In the genomic region with DNA sequence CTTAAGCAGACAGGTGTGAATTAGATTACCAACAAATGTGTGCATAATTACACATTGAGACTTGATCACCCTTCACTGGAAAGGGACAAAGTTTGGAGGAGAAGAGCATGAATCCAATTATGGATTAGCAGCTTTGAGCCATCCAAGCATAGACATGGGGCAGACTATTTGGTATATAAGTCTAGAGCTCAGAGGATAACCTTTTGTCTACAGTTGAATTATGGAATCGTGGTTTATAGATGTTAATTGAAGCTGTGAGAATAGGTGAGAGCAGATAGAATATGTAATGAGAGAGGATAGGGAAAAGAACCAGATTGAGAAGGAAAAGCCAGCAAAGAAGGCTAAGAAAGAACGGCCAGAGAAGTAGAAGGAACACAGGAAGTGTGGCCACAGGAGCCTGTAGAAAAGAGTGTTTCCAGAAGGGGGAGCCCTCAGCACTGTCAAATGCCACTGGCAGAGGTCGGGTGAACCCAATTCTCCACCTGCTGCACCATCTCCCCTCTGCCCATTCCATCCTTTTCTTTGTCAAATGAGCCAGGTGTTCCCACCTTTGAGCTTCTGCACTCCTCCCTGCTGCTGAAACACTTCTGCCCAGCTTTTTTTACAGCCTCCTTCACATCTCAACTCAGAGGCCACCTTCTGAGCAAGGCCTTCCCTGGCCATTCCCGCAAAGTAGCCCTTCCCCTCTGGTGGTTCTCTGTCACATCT, we compare ENCODE assay signal across 9 cellular contexts. TPM values are rescaled to one million over a fixed set of nuclear protein-coding genes. Genes with fewer than 3 reads are reported as not detected.
DNase-seq lines count a peak whose midpoint lies in the region; ATAC-seq and TF ChIP-seq lines count a peak whose summit lies in the region.
"Had no signal": no experiment of that assay in that cellular context is flagged by ENCODE, and none has a peak within 500 bp of the region (broad histone marks: within the 10 kb centered on the region; RNA-seq: fewer than 3 reads in every experiment).

No MANE protein-coding gene starts in this region.

- peak; percentile 95 for ATAC-seq in activated CD4-positive, alpha-beta T cell treated with anti-CD3 and anti-CD28 coated beads for 36 hours
- ATAC-seq in stimulated activated effector memory CD8-positive, alpha-beta T cell treated with anti-CD3 and anti-CD28 coated beads, Interleukin-12 subunit alpha, Interleukin-12 subunit beta, amount 100 ng/mL, for 72 hours, result peak; percentile 93
- ATAC-seq in HG03460 (IDR thresholded peaks at IDR 0.05; ENCODE audit: unreplicated experiment), result no peak

- H3K9me3 ChIP-seq in HEK293 (ENCODE audit: control insufficient read depth, insufficient read depth, low read depth, low read length), result no peaks in the 10 kb centered on the region

- CTCF ChIA-PET in HEK293 (lab: Yijun Ruan, JAX), result interaction anchor here (0.6 to 3.9 kb wide), 48 partner anchors 9 to 1611 kb away, joined by 3 to 22 read pairs (median 4); partner anchors contain the start of genes ACOT8, SNX21, ZSWIM1 and ZSWIM3
- CTCF ChIA-PET in activated CD4-positive, alpha-beta T cell treated with anti-CD3 and anti-CD28 coated beads for 36 hours (lab: Charles Lee), result interaction anchor here (0.6 to 2.0 kb wide), 28 partner anchors 10 to 455 kb away, joined by 3 to 13 read pairs (median 4); partner anchors contain the start of genes CD40, SNX21, UBE2C and ZNF335

- TF ChIP-seq CTCF in C4-2B (conservative IDR thresholded peaks at IDR 0.05) (peak; percentile 83), HEK293 (tag by site-specific recombination; IDR thresholded peaks at IDR 0.05) (peak; percentile 82)

- intact Hi-C loops in activated CD4-positive, alpha-beta T cell treated with anti-CD3 and anti-CD28 coated beads for 36 hours (cut with DNase I, micrococcal nuclease), result loop anchor here (1.0 to 10.0 kb wide), 4 partner anchors 136 to 834 kb away; partner anchors contain the start of genes PCIF1 (in 1 of the 2), STK4 (in 1 of the 2) and TOMM34 (in 1 of the 2)

- no peak overlapping the region for H3K4me3 Mint-ChIP-seq in activated CD4-positive, alpha-beta T cell treated with anti-CD3 and anti-CD28 coated beads for 36 hours
- no peak overlapping the region for H3K4me3 Mint-ChIP-seq in stimulated activated effector memory CD8-positive, alpha-beta T cell treated with anti-CD3 and anti-CD28 coated beads, Interleukin-12 subunit alpha, Interleukin-12 subunit beta, amount 100 ng/mL, for 72 hours

- H3K4me3 ChIP-seq in HEK293 (ENCODE audit: low read depth, low read length), result no peak overlapping the region

- POLR2A ChIA-PET in HEK293 (lab: Yijun Ruan, JAX), result interaction anchor here (0.6 to 2.4 kb wide), 4 partner anchors 18 to 159 kb away, joined by 3 to 9 read pairs (median 6); partner anchors contain the start of genes PCIF1 and ZSWIM1
- POLR2A ChIA-PET in activated CD4-positive, alpha-beta T cell treated with anti-CD3 and anti-CD28 coated beads for 36 hours (lab: Charles Lee), result interaction anchor here (0.6 to 1.0 kb wide), 4 partner anchors 14 to 183 kb away, joined by 3 to 4 read pairs (median 3); partner anchors contain the start of genes PCIF1 and UBE2C

- H3K4me1 Mint-ChIP-seq in activated CD4-positive, alpha-beta T cell treated with anti-CD3 and anti-CD28 coated beads for 36 hours, result peaks cover 7% of the 10 kb centered on the region
- peaks cover 10% of the 10 kb centered on the region for H3K4me1 Mint-ChIP-seq in stimulated activated effector memory CD8-positive, alpha-beta T cell treated with anti-CD3 and anti-CD28 coated beads, Interleukin-12 subunit alpha, Interleukin-12 subunit beta, amount 100 ng/mL, for 72 hours

- DNase-seq in NCI-H524 treated with DMSO at 0.1 percent for 48 hours (lab: John Stamatoyannopoulos, UW) (peak; percentile 2), dedifferentiated amniotic fluid mesenchymal stem cell (ENCODE audit: extremely low spot score) (peak; percentile 55), lung microvascular endothelial cell (ENCODE audit: low read depth in 2 of 2) (peak; percentile 55 to 66)
- DNase-seq in activated CD4-positive, alpha-beta T cell treated with anti-CD3 and anti-CD28 coated beads for 36 hours, result peak; percentile 79
- DNase-seq in stimulated activated effector memory CD8-positive, alpha-beta T cell treated with anti-CD3 and anti-CD28 coated beads, Interleukin-12 subunit alpha, Interleukin-12 subunit beta, amount 100 ng/mL, for 72 hours (ENCODE audit: low spot score in 2 of 2), result peak; percentile 57 to 81

- no peaks in the 10 kb centered on the region for H3K9me3 Mint-ChIP-seq in activated CD4-positive, alpha-beta T cell treated with anti-CD3 and anti-CD28 coated beads for 36 hours (ENCODE audit: low read depth)
- H3K9me3 Mint-ChIP-seq in stimulated activated effector memory CD8-positive, alpha-beta T cell treated with anti-CD3 and anti-CD28 coated beads, Interleukin-12 subunit alpha, Interleukin-12 subunit beta, amount 100 ng/mL, for 72 hours, result no peaks in the 10 kb centered on the region

- peaks cover 22 to 67% of the 10 kb centered on the region in 2 experiments for H3K36me3 ChIP-seq in HEK293 (ENCODE audit: control insufficient read depth in 2 of 2, insufficient read depth in 1 of 2, low read length in 2 of 2)

- H3K4me1 ChIP-seq in HEK293 (ENCODE audit: control insufficient read depth, insufficient read depth, low read length), result no peaks in the 10 kb centered on the region

- H3K27me3 Mint-ChIP-seq in activated CD4-positive, alpha-beta T cell treated with anti-CD3 and anti-CD28 coated beads for 36 hours, result no peaks in the 10 kb centered on the region

- H3K27ac ChIP-seq in C4-2B (no peak overlapping the region), HEK293 (ENCODE audit: extremely low read depth, low read depth, low read length) (no peak overlapping the region)

- peaks cover 33% of the 10 kb centered on the region for H3K36me3 Mint-ChIP-seq in activated CD4-positive, alpha-beta T cell treated with anti-CD3 and anti-CD28 coated beads for 36 hours (ENCODE audit: low read depth)
- peaks cover 83% of the 10 kb centered on the region for H3K36me3 Mint-ChIP-seq in stimulated activated effector memory CD8-positive, alpha-beta T cell treated with anti-CD3 and anti-CD28 coated beads, Interleukin-12 subunit alpha, Interleukin-12 subunit beta, amount 100 ng/mL, for 72 hours

- peak overlapping the region; percentile 45 for H3K27ac Mint-ChIP-seq in activated CD4-positive, alpha-beta T cell treated with anti-CD3 and anti-CD28 coated beads for 36 hours
- peak overlapping the region; percentile 3 for H3K27ac Mint-ChIP-seq in stimulated activated effector memory CD8-positive, alpha-beta T cell treated with anti-CD3 and anti-CD28 coated beads, Interleukin-12 subunit alpha, Interleukin-12 subunit beta, amount 100 ng/mL, for 72 hours

TF ChIP-seq in HEK293, 187 proteins besides CTCF, POLR2A, EP300 and RAD21 (continues in another document):
- TF ChIP-seq SCRT1 (tag by site-specific recombination; IDR thresholded peaks at IDR 0.05; ENCODE audit: borderline replicate concordance) (peak; percentile 64; the same call in 1 of the 2 replicates), GLI4 (tag by site-specific recombination; IDR thresholded peaks at IDR 0.05) (no peak), ZIC2 (tag by site-specific recombination; IDR thresholded peaks at IDR 0.05) (no peak), ZNF560 (tag by site-specific recombination; IDR thresholded peaks at IDR 0.05; ENCODE audit: borderline replicate concordance) (no peak), ZNF366 (tag by site-specific recombination; conservative IDR thresholded peaks at IDR 0.05) (peak; percentile 51), PRDM10 (tag by site-specific recombination; IDR thresholded peaks at IDR 0.05) (0 out of 2 replicates have a peak, but pooled peaks have one; percentile 43)
- TF ChIP-seq, protein P1, sequence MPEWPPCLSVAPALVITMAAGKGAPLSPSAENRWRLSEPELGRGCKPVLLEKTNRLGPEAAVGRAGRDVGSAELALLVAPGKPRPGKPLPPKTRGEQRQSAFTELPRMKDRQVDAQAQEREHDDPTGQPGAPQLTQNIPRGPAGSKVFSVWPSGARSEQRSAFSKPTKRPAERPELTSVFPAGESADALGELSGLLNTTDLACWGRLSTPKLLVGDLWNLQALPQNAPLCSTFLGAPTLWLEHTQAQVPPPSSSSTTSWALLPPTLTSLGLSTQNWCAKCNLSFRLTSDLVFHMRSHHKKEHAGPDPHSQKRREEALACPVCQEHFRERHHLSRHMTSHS (tag by site-specific recombination; IDR thresholded peaks at IDR 0.05), result no peak

RNA-seq across cellular contexts. Expression of gene DNTTIP1, which starts 7.3 kb away (rescaled TPM):
- total RNA-seq in activated CD4-positive, alpha-beta T cell treated with anti-CD3 and anti-CD28 coated beads for 36 hours, result 10 to 100 TPM; 25.0 to 25.2 TPM
- total RNA-seq in lung microvascular endothelial cell, result 14.4 and 15.1 TPM in 2 replicates

RNA-seq across cellular contexts. Expression of gene WFDC3, which starts 7.4 kb away (rescaled TPM):
- not detected for total RNA-seq in activated CD4-positive, alpha-beta T cell treated with anti-CD3 and anti-CD28 coated beads for 36 hours
- not detected in 2 replicates for total RNA-seq in lung microvascular endothelial cell
- total RNA-seq: pulmonary artery endothelial cell had no signal

RNA-seq across cellular contexts. Expression of gene UBE2C, which starts 13.4 kb away (rescaled TPM):
- total RNA-seq in activated CD4-positive, alpha-beta T cell treated with anti-CD3 and anti-CD28 coated beads for 36 hours, result 100 to 1,000 TPM; 175 to 230 TPM
- 4.2 and 10.7 TPM in 2 replicates for total RNA-seq in lung microvascular endothelial cell

RNA-seq across cellular contexts. Expression of gene TNNC2, which starts 28.0 kb away (rescaled TPM):
- not detected for total RNA-seq in activated CD4-positive, alpha-beta T cell treated with anti-CD3 and anti-CD28 coated beads for 36 hours
- not detected in 2 replicates for total RNA-seq in lung microvascular endothelial cell
- total RNA-seq: pulmonary artery endothelial cell had no signal

RNA-seq across cellular contexts. Expression of gene SNX21, which starts 34.5 kb away (rescaled TPM):
- 1 to 10 TPM; 1.2 to 1.4 TPM for total RNA-seq in activated CD4-positive, alpha-beta T cell treated with anti-CD3 and anti-CD28 coated beads for 36 hours
- 9.4 and 11.9 TPM in 2 replicates for total RNA-seq in lung microvascular endothelial cell

Comparison
In these comparisons a context has a peak if more than half of its experiments do, and no peak if none do; other contexts are left out.
1. DNase-seq: peak in every context shown above with its lines; median percentile 79 in activated CD4-positive, alpha-beta T cell treated with anti-CD3 and anti-CD28 coated beads for 36 hours; 69 in stimulated activated effector memory CD8-positive, alpha-beta T cell treated with anti-CD3 and anti-CD28 coated beads, Interleukin-12 subunit alpha, Interleukin-12 subunit beta, amount 100 ng/mL, for 72 hours; 60 in lung microvascular endothelial cell; 55 in dedifferentiated amniotic fluid mesenchymal stem cell; 2 in NCI-H524 treated with DMSO at 0.1 percent for 48 hours.
2. RNA of gene UBE2C, which starts 13.4 kb away (total RNA-seq): 175 to 230 TPM in activated CD4-positive, alpha-beta T cell treated with anti-CD3 and anti-CD28 coated beads for 36 hours; 4.2 to 10.7 TPM in lung microvascular endothelial cell; every median in the first group is over 10 times any median in the second.